In genomic region chr5:171595401-171595800, GRCh38 we compare ENCODE assay signal across 27 cellular contexts.
DNase-seq lines count a peak whose midpoint lies in the region; ATAC-seq and TF ChIP-seq lines count a peak whose summit lies in the region.
"Had no signal": no experiment of that assay in that cellular context is flagged by ENCODE, and none has a peak within 500 bp of the region (broad histone marks: within the 10 kb centered on the region; RNA-seq: fewer than 3 reads in every experiment).

No MANE protein-coding gene starts in this region.

- H3K27me3 Mint-ChIP-seq in naive thymus-derived CD8-positive, alpha-beta T cell: peaks cover 0 to 27% (median 13%) of the 10 kb centered on the region in 5 donors

- H2BK120ac ChIP-seq in mesendoderm (ENCODE audit: low read depth, low read length): no peak overlapping the region

- H3K4me2 ChIP-seq in PC-9 (peak overlapping the region; percentile 48; the same call in 1 of the 2 replicates), mesendoderm (ENCODE audit: low read length) (no peak overlapping the region)
- H3K4me2 ChIP-seq: GM23338 had no signal

- H4K20me1 ChIP-seq in PC-9 (ENCODE audit: insufficient read depth): no peaks in the 10 kb centered on the region

- H3K27me3 ChIP-seq in PC-9 (ENCODE audit: insufficient read depth, low read depth) (peaks cover 3% of the 10 kb centered on the region; the same call in 1 of the 2 replicates), mesendoderm (ENCODE audit: insufficient read depth, low read length, poor library complexity) (no peaks in the 10 kb centered on the region)
- H3K27me3 ChIP-seq: ascending aorta, ovary, upper lobe of right lung had no signal

- H2AFZ ChIP-seq in PC-9: no peak overlapping the region

- peaks cover 0 to 3% (median 0%) of the 10 kb centered on the region in 9 donors for H3K9me3 Mint-ChIP-seq in naive thymus-derived CD8-positive, alpha-beta T cell
- H3K9me3 Mint-ChIP-seq: GM23338 had no signal

- H2BK5ac ChIP-seq in mesendoderm (ENCODE audit: low read length): no peak overlapping the region

- POLR2A ChIA-PET in PC-9 (lab: Charles Lee; ENCODE audit: unreplicated experiment): no interaction called here
- POLR2A ChIA-PET in naive thymus-derived CD8-positive, alpha-beta T cell (lab: Charles Lee): no interaction called here

- DNase-seq in Daoy (ENCODE audit: low read depth): peak; percentile 44
- DNase-seq in PC-9: no peak
- peak; percentile 57 for DNase-seq in fibroblast of mammary gland (ENCODE audit: low read depth)
- DNase-seq in OCI-M1 (lab: John Stamatoyannopoulos, UW): no peak
- DNase-seq in mesendoderm: no peak
- DNase-seq in SK-N-DZ (ENCODE audit: low spot score): no peak
- DNase-seq in naive thymus-derived CD8-positive, alpha-beta T cell: no peak
- DNase-seq: activated CD4-positive, alpha-beta memory T cell treated with anti-CD3 and anti-CD28 coated beads, Interleukin-2, amount 10 ng/mL, durations not matched to agents 7 days and 5 days; activated CD8-positive, alpha-beta memory T cell treated with anti-CD3 and anti-CD28 coated beads, Interleukin-2, amount 50 U/mL, for 48 hours; Calu3; DMS79 treated with DMSO at 0.1 percent for 48 hours; kidney; lower lobe of right lung; MM.1S; NCI-H1417; NCI-H2081; NCI-H2227 treated with DMSO at 0.1 percent for 48 hours; NCI-H69; ovary; retina; upper lobe of right lung had no signal

- H3K36me3 Mint-ChIP-seq in naive thymus-derived CD8-positive, alpha-beta T cell: peaks cover 0 to 6% (median 0%) of the 10 kb centered on the region in 3 donors
- H3K36me3 Mint-ChIP-seq: activated naive CD8-positive, alpha-beta T cell; CD14-positive monocyte had no signal

- H3K4me3 Mint-ChIP-seq in naive thymus-derived CD8-positive, alpha-beta T cell: no peak overlapping the region
- H3K4me3 Mint-ChIP-seq: activated CD4-positive, alpha-beta memory T cell treated with anti-CD3 and anti-CD28 coated beads, Interleukin-2, amount 10 ng/mL, durations not matched to agents 7 days and 5 days; activated naive CD8-positive, alpha-beta T cell; CD14-positive monocyte; GM23338 had no signal

- CTCF ChIA-PET in PC-9 (lab: Charles Lee): interaction anchor here (0.6 kb wide), 1 partner anchor 815 kb away, joined by 3 read pairs; no protein-coding TSS in a partner anchor

- H2AK5ac ChIP-seq in mesendoderm (ENCODE audit: low read length): no peak overlapping the region

- no peak overlapping the region for H4K8ac ChIP-seq in mesendoderm (ENCODE audit: low read depth, low read length)

- TF ChIP-seq CTCF in PC-9 (conservative IDR thresholded peaks at IDR 0.05): no peak
- TF ChIP-seq CTCF in fibroblast of mammary gland (conservative IDR thresholded peaks at IDR 0.05; ENCODE audit: control insufficient read depth, insufficient read depth, low read depth, low read length): no peak

- intact Hi-C loops in PC-9 (cut with micrococcal nuclease; ENCODE audit: unreplicated experiment): loop anchor here (5.0 kb wide), 1 partner anchor 98 kb away; no protein-coding TSS in a partner anchor

- H3K4me1 Mint-ChIP-seq in naive thymus-derived CD8-positive, alpha-beta T cell: peaks cover 0 to 8% (median 0%) of the 10 kb centered on the region in 4 donors
- H3K4me1 Mint-ChIP-seq: activated CD4-positive, alpha-beta memory T cell treated with anti-CD3 and anti-CD28 coated beads, Interleukin-2, amount 10 ng/mL, durations not matched to agents 7 days and 5 days had no signal

- no peaks in the 10 kb centered on the region for H3K79me2 ChIP-seq in PC-9 (ENCODE audit: low read depth)
- H3K79me2 ChIP-seq in mesendoderm (ENCODE audit: control insufficient read depth, insufficient read depth, low read length): no peaks in the 10 kb centered on the region

- H3K9me3 ChIP-seq in PC-9 (ENCODE audit: insufficient read depth, low read depth): no peaks in the 10 kb centered on the region
- H3K9me3 ChIP-seq: ascending aorta, lower lobe of right lung, upper lobe of right lung had no signal

- H3K27ac ChIP-seq in PC-9: no peak overlapping the region
- no peak overlapping the region for H3K27ac ChIP-seq in mesendoderm (ENCODE audit: low read depth, low read length)
- H3K27ac ChIP-seq: ovary had no signal

- no peaks in the 10 kb centered on the region for H3K36me3 ChIP-seq in PC-9 (ENCODE audit: low read depth)
- H3K36me3 ChIP-seq in mesendoderm (ENCODE audit: control insufficient read depth, insufficient read depth, low read length): no peaks in the 10 kb centered on the region
- H3K36me3 ChIP-seq: ascending aorta, lower lobe of right lung, ovary, upper lobe of right lung had no signal

- no peak overlapping the region for H3K23ac ChIP-seq in mesendoderm (ENCODE audit: low read length)

- H3K79me1 ChIP-seq in mesendoderm (ENCODE audit: low read length): no peaks in the 10 kb centered on the region

- H3K4me1 ChIP-seq in PC-9 (replicated peaks; ENCODE audit: insufficient read depth) (peaks cover 19% of the 10 kb centered on the region), mesendoderm (ENCODE audit: control insufficient read depth, low read depth, low read length) (no peaks in the 10 kb centered on the region)

- H4K5ac ChIP-seq in mesendoderm (ENCODE audit: low read length): no peak overlapping the region

- no peak overlapping the region for H3K27ac Mint-ChIP-seq in naive thymus-derived CD8-positive, alpha-beta T cell
- H3K27ac Mint-ChIP-seq: activated CD4-positive, alpha-beta memory T cell treated with anti-CD3 and anti-CD28 coated beads, Interleukin-2, amount 10 ng/mL, durations not matched to agents 7 days and 5 days; activated naive CD8-positive, alpha-beta T cell; CD14-positive monocyte; GM23338 had no signal

- no peak overlapping the region for H3K4ac ChIP-seq in mesendoderm (ENCODE audit: low read depth, low read length)

- H3K4me3 ChIP-seq in PC-9: no peak overlapping the region
- H3K4me3 ChIP-seq in fibroblast of mammary gland (ENCODE audit: control insufficient read depth, low read depth, low read length): no peak overlapping the region
- H3K4me3 ChIP-seq in mesendoderm (ENCODE audit: low read length): no peak overlapping the region
- H3K4me3 ChIP-seq: GM23338, lower lobe of right lung, ovary, upper lobe of right lung had no signal

- H2BK15ac ChIP-seq in mesendoderm (replicated peaks; ENCODE audit: low read depth): no peak overlapping the region

- BruUV-seq in PC-9 (replicated peaks; lab: Mats Ljungman, UMichigan): no TSS peak

- ATAC-seq in GM21717 (IDR thresholded peaks at IDR 0.05; ENCODE audit: unreplicated experiment): peak; percentile 12
- no peak for ATAC-seq in naive thymus-derived CD8-positive, alpha-beta T cell
- ATAC-seq: activated CD4-positive, CD25-positive, alpha-beta regulatory T cell treated with anti-CD3 and anti-CD28 coated beads, Interleukin-2, amount 50 U/mL, for 24 hours had no signal

- H3K56ac ChIP-seq in mesendoderm (ENCODE audit: low read length): no peak overlapping the region

- H3K18ac ChIP-seq in mesendoderm (ENCODE audit: low read length): no peak overlapping the region

- H3K9ac ChIP-seq in mesendoderm (ENCODE audit: low read length): no peak overlapping the region

- H3F3A ChIP-seq in PC-9 (ENCODE audit: insufficient read depth, low read depth): peaks cover 17% of the 10 kb centered on the region; the same call in 1 of the 2 replicates

- no CpG with 5 or more reads among the region's 3 CpGs for WGBS in mesendoderm (ENCODE audit: extremely low coverage, insufficient coverage, low lambda C conversion rate)

- no peaks in the 10 kb centered on the region for H3K9me2 ChIP-seq in PC-9 (ENCODE audit: insufficient read depth)

Comparison
In these comparisons a context has a peak if more than half of its experiments do, and no peak if none do; other contexts are left out.
1. DNase-seq: peak in Daoy (single experiment) and fibroblast of mammary gland (single experiment); none in PC-9 (0 of 2), OCI-M1 (single experiment), mesendoderm (single experiment), SK-N-DZ (single experiment) and naive thymus-derived CD8-positive, alpha-beta T cell (0 of 10).